In genomic region chr2:204074434-204074833, GRCh38 we compare ENCODE assay signal across 20 cellular contexts.
"Had no signal": no experiment of that assay in that cellular context is flagged by ENCODE, and none has a peak within 500 bp of the region (broad histone marks: within the 10 kb centered on the region; RNA-seq: fewer than 3 reads in every experiment).

No MANE protein-coding gene starts in this region.

- H3K4me3 Mint-ChIP-seq: activated CD4-positive, alpha-beta T cell treated with anti-CD3 and anti-CD28 coated beads for 36 hours; activated CD8-positive, alpha-beta T cell treated with anti-CD3 and anti-CD28 coated beads for 36 hours; activated naive CD8-positive, alpha-beta T cell treated with anti-CD3 and anti-CD28 coated beads for 36 hours; activated T-cell treated with anti-CD3 and anti-CD28 coated beads, Interleukin-2, amount 50 U/mL, for 72 hours; T-cell had no signal

- DNase-seq: activated CD4-positive, alpha-beta T cell treated with anti-CD3 and anti-CD28 coated beads for 36 hours; activated CD8-positive, alpha-beta memory T cell treated with anti-CD3 and anti-CD28 coated beads, Interleukin-2, amount 50 U/mL, for 4 hours; activated CD8-positive, alpha-beta T cell treated with anti-CD3 and anti-CD28 coated beads for 36 hours; activated gamma-delta T cell treated with Interleukin-2 at 50 U/mL for 16 hours; activated naive CD8-positive, alpha-beta T cell treated with anti-CD3 and anti-CD28 coated beads for 36 hours; activated T-cell treated with anti-CD3 and anti-CD28 coated beads, Interleukin-2, amount 50 U/mL, for 72 hours; aorta; foreskin keratinocyte; head of caudate nucleus; islet precursor cell; stomach; T-cell; T1000; thyroid gland had no signal

- H3K36me3 Mint-ChIP-seq: activated naive CD8-positive, alpha-beta T cell treated with anti-CD3 and anti-CD28 coated beads for 36 hours; T-cell had no signal

- H3K27ac ChIP-seq: cardiac muscle cell, foreskin keratinocyte, parathyroid adenoma, stomach, thyroid gland, uterus, VCaP had no signal

- H3K4me1 Mint-ChIP-seq: T-cell had no signal

- FAIRE-seq: endothelial cell of umbilical vein had no signal

- H3K9me3 ChIP-seq: thyroid gland, uterus had no signal

- H3K4me1 ChIP-seq: foreskin keratinocyte, parathyroid adenoma, stomach, thyroid gland, uterus had no signal

- H3K27me3 ChIP-seq: cardiac muscle cell, stomach, thyroid gland, uterus had no signal

- ATAC-seq: activated CD4-positive, alpha-beta T cell treated with anti-CD3 and anti-CD28 coated beads for 36 hours; activated CD8-positive, alpha-beta T cell treated with anti-CD3 and anti-CD28 coated beads for 36 hours; activated T-cell treated with anti-CD3 and anti-CD28 coated beads, Interleukin-2, amount 50 U/mL, for 72 hours; foreskin keratinocyte; T-cell had no signal

- H3K27ac Mint-ChIP-seq: activated CD4-positive, alpha-beta T cell treated with anti-CD3 and anti-CD28 coated beads for 36 hours; activated CD8-positive, alpha-beta T cell treated with anti-CD3 and anti-CD28 coated beads for 36 hours; activated naive CD8-positive, alpha-beta T cell treated with anti-CD3 and anti-CD28 coated beads for 36 hours; activated T-cell treated with anti-CD3 and anti-CD28 coated beads, Interleukin-2, amount 50 U/mL, for 72 hours; T-cell had no signal

- H3K36me3 ChIP-seq: cardiac muscle cell, stomach, thyroid gland, uterus had no signal

- H2AFZ ChIP-seq: parathyroid adenoma had no signal

- H3K9ac ChIP-seq: parathyroid adenoma had no signal

- H3K27me3 Mint-ChIP-seq: T-cell had no signal

- H3K4me3 ChIP-seq: cardiac muscle cell, skin epidermis, stomach, thyroid gland, uterus had no signal

- H3K9me3 Mint-ChIP-seq: T-cell had no signal

- H3K79me2 ChIP-seq: parathyroid adenoma had no signal
